In genomic region chr1:150612014-150612345, GRCh38 we compare ENCODE assay signal across 1 cellular context.
TF ChIP-seq lines count a peak whose summit lies in the region.

No MANE protein-coding gene starts in this region.

TF ChIP-seq in SK-N-SH, 30 proteins besides CTCF, POLR2A, EP300 and RAD21 (continued from another document):
- TF ChIP-seq REST (IDR thresholded peaks at IDR 0.05; ENCODE audit: low read depth, low read length) (no peak), MAX (IDR thresholded peaks at IDR 0.05; ENCODE audit: low read depth) (no peak), FOXJ3 (CRISPR knock-in tag; IDR thresholded peaks at IDR 0.05) (no peak), YY1 (IDR thresholded peaks at IDR 0.05; ENCODE audit: low read depth) (no peak), PBX3 (IDR thresholded peaks at IDR 0.05) (no peak), NFIC (IDR thresholded peaks at IDR 0.05; ENCODE audit: borderline replicate concordance) (no peak), TAF1 (IDR thresholded peaks at IDR 0.05; ENCODE audit: borderline replicate concordance, low read depth, low read length) (no peak), CHD2 (IDR thresholded peaks at IDR 0.05; ENCODE audit: low read length, partially characterized antibody) (no peak), MXI1 (IDR thresholded peaks at IDR 0.05; ENCODE audit: low read depth, low read length) (no peak), FOSL2 (IDR thresholded peaks at IDR 0.05; ENCODE audit: borderline replicate concordance, low read depth) (no peak), RCOR1 (IDR thresholded peaks at IDR 0.05; ENCODE audit: low read length) (no peak), ELF1 (IDR thresholded peaks at IDR 0.05) (no peak), SIN3A (IDR thresholded peaks at IDR 0.05; ENCODE audit: borderline replicate concordance, low read depth, low read length) (no peak), TCF12 (IDR thresholded peaks at IDR 0.05) (no peak), GABPA (IDR thresholded peaks at IDR 0.05; ENCODE audit: low read depth) (no peak), GATA2 (CRISPR knock-in tag; IDR thresholded peaks at IDR 0.05) (no peak)
